Comparison of ENCODE assay signal across 9 cellular contexts in the genomic region with DNA sequence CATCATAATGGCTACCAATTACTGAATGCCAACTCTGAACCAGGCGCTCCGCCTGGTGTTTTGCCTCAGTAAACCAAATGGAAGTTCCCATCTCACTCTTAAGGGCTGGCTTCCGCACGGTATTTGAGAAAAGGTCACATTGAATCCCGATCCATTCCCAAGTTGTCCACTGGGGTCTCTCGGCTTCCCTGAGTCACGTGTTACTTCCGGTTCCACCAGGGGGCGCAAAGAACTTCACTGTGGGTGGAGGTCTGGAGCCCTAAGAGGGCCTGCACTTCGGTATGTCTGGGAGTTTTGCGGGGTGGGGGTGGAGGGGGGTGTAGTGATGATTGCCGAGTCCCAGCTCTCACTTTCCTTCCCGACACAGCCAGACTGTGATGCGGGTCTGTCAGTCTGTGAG. TPM values are rescaled to one million over a fixed set of nuclear protein-coding genes. Genes with fewer than 3 reads are reported as not detected.
DNase-seq lines count a peak whose midpoint lies in the region; ATAC-seq and TF ChIP-seq lines count a peak whose summit lies in the region.
"Had no signal": no experiment of that assay in that cellular context is flagged by ENCODE, and none has a peak within 500 bp of the region (broad histone marks: within the 10 kb centered on the region; RNA-seq: fewer than 3 reads in every experiment).

No MANE protein-coding gene starts in this region.

- peaks cover 3% of the 10 kb centered on the region for H3K27me3 Mint-ChIP-seq in Caco-2 (ENCODE audit: insufficient read depth, unreplicated experiment)

- no peak overlapping the region for H3K27ac Mint-ChIP-seq in Caco-2 (ENCODE audit: unreplicated experiment)

- DNase-seq in Caco-2 (peak; percentile 43 to 55), SK-N-DZ (ENCODE audit: low spot score) (peak; percentile 47), iPS-NIHi7 (ENCODE audit: extremely low spot score) (peak; percentile 70), GDM1 (lab: John Stamatoyannopoulos, UW) (no peak), uterus (no peak)
- DNase-seq: activated CD4-positive, CD25-positive, alpha-beta regulatory T cell; amniotic stem cell had no signal

- TF ChIP-seq POLR2A in uterus (IDR thresholded peaks at IDR 0.05) = no peak

- ATAC-seq in HG02759 (IDR thresholded peaks at IDR 0.05; ENCODE audit: unreplicated experiment) = no peak

- no peak overlapping the region for H3K4me3 Mint-ChIP-seq in Caco-2 (ENCODE audit: unreplicated experiment)

- POLR2A ChIA-PET in Caco-2 (lab: Charles Lee) = no interaction called here

- H3K4me3 ChIP-seq in Caco-2 (ENCODE audit: low read depth, low read length) (no peak overlapping the region), uterus (no peak overlapping the region)

- H3K4me1 Mint-ChIP-seq in Caco-2 (ENCODE audit: low read depth, unreplicated experiment) = no peaks in the 10 kb centered on the region

- H3K27me3 ChIP-seq in Caco-2 (replicated peaks; ENCODE audit: control insufficient read depth, insufficient read depth, low read length) = no peaks in the 10 kb centered on the region
- no peaks in the 10 kb centered on the region for H3K27me3 ChIP-seq in uterus

- intact Hi-C loops in Caco-2 (cut with micrococcal nuclease; ENCODE audit: unreplicated experiment) (no loop called here), uterus (cut with DNase I; ENCODE audit: low total_unique reads) (no loop called here)

- no peaks in the 10 kb centered on the region for H3K9me3 Mint-ChIP-seq in Caco-2 (ENCODE audit: unreplicated experiment)

- no peaks in the 10 kb centered on the region for H3K36me3 Mint-ChIP-seq in Caco-2 (ENCODE audit: insufficient read depth, unreplicated experiment)

- peak; percentile 27 to 34 for TF ChIP-seq CTCF in Caco-2 (IDR thresholded peaks at IDR 0.05; ENCODE audit: insufficient read depth in 1 of 2, low read depth in 1 of 2, low read length in 1 of 2, severe bottlenecking in 1 of 2, unreplicated experiment in 1 of 2)
- TF ChIP-seq CTCF in GM12873 (IDR thresholded peaks at IDR 0.05; ENCODE audit: insufficient read depth, low read depth, low read length, missing control alignments) = peak; percentile 50
- TF ChIP-seq CTCF in uterus (IDR thresholded peaks at IDR 0.05) = peak in 2 of 4 experiments; percentile 6 to 13

- no TSS peak for BruUV-seq in Caco-2 (replicated peaks; lab: Mats Ljungman, UMichigan)

- no peak overlapping the region for H3K27ac ChIP-seq in uterus

- CTCF ChIA-PET in Caco-2 (lab: Charles Lee) = no interaction called here

- no peaks in the 10 kb centered on the region for H3K4me1 ChIP-seq in Caco-2
- no peaks in the 10 kb centered on the region for H3K4me1 ChIP-seq in uterus

- H3K36me3 ChIP-seq in Caco-2 (ENCODE audit: control insufficient read depth, insufficient read depth, low read length) (no peaks in the 10 kb centered on the region), uterus (no peaks in the 10 kb centered on the region)

- H3K9me3 ChIP-seq in Caco-2 (no peaks in the 10 kb centered on the region), uterus (no peaks in the 10 kb centered on the region)

RNA-seq across cellular contexts. Expression of a gene that starts 13.4 kb away (rescaled TPM):
- 2.2 and 2.5 TPM in 2 replicates for total RNA-seq in Caco-2 (2022)
- polyA plus RNA-seq in SK-N-DZ (2014; cell fraction: cytosol; rRNA removed) = 1.8 TPM in 2 replicates
- polyA plus RNA-seq in SK-N-DZ (2014; cell fraction: nucleus; rRNA removed) = 3.1 and 5.0 TPM in 2 replicates
- total RNA-seq in uterus = 10 to 100 TPM in 2 of 4 donors, 1 to 10 TPM in 2; 3.5 to 14.3 (median 9.5) TPM

Comparison
In these comparisons a context has a peak if more than half of its experiments do, and no peak if none do; other contexts are left out.
1. DNase-seq: peak in Caco-2 (2 of 2), SK-N-DZ (single experiment) and iPS-NIHi7 (single experiment); none in GDM1 (single experiment) and uterus (0 of 2).